Comparison of ENCODE assay signal across 11 cellular contexts in the genomic region with DNA sequence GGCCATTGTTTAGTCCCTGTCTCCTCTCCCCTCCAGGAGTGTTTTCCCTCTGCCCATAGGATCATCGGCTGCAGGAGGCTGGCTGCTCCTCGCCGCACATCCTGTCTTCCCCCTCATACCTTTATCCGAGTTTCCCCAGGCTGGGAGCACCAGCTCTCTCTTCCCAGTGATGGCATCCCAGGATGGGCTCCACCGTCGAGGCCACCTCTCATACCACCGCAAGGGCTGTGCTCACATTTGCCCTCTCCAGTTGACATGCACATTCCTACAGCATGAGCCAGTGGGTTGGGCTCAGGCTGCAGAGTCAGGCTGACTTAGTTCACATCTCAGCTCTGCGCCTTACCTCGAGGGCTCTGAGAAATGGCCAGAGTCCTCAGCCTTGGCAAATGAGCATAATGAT. TPM values are rescaled to one million over a fixed set of nuclear protein-coding genes. Genes with fewer than 3 reads are reported as not detected.
DNase-seq lines count a peak whose midpoint lies in the region; ATAC-seq and TF ChIP-seq lines count a peak whose summit lies in the region.
"Had no signal": no experiment of that assay in that cellular context is flagged by ENCODE, and none has a peak within 500 bp of the region (broad histone marks: within the 10 kb centered on the region; RNA-seq: fewer than 3 reads in every experiment).

No MANE protein-coding gene starts in this region.

- no peaks in the 10 kb centered on the region for H3K27me3 Mint-ChIP-seq in activated naive CD8-positive, alpha-beta T cell
- no peaks in the 10 kb centered on the region for H3K27me3 Mint-ChIP-seq in activated naive CD8-positive, alpha-beta T cell treated with anti-CD3 and anti-CD28 coated beads for 36 hours
- H3K27me3 Mint-ChIP-seq in neural progenitor cell (ENCODE audit: insufficient read depth, low read depth): peaks cover 6% of the 10 kb centered on the region
- H3K27me3 Mint-ChIP-seq: activated B cell treated with CpG ODN at 0.5 μM for 24 hours had no signal

- no peak overlapping the region for H3K4me3 Mint-ChIP-seq in activated naive CD8-positive, alpha-beta T cell
- H3K4me3 Mint-ChIP-seq in activated naive CD8-positive, alpha-beta T cell treated with anti-CD3 and anti-CD28 coated beads for 36 hours: no peak overlapping the region
- no peak overlapping the region for H3K4me3 Mint-ChIP-seq in neural progenitor cell
- H3K4me3 Mint-ChIP-seq: activated B cell treated with CpG ODN at 0.5 μM for 24 hours, CD14-positive monocyte had no signal

- no peak overlapping the region for H2AFZ ChIP-seq in neural progenitor cell (replicated peaks)

- H3K4me2 ChIP-seq in neural progenitor cell: no peak overlapping the region

- no peaks in the 10 kb centered on the region for H3K9me3 Mint-ChIP-seq in activated naive CD8-positive, alpha-beta T cell (ENCODE audit: low read depth)
- H3K9me3 Mint-ChIP-seq in activated naive CD8-positive, alpha-beta T cell treated with anti-CD3 and anti-CD28 coated beads for 36 hours: no peaks in the 10 kb centered on the region
- no peaks in the 10 kb centered on the region for H3K9me3 Mint-ChIP-seq in neural progenitor cell
- H3K9me3 Mint-ChIP-seq: activated B cell treated with CpG ODN at 0.5 μM for 24 hours, CD14-positive monocyte had no signal

- H3K79me2 ChIP-seq in neural progenitor cell (ENCODE audit: low read depth): no peaks in the 10 kb centered on the region

- H3K27ac Mint-ChIP-seq in activated naive CD8-positive, alpha-beta T cell: peak overlapping the region; percentile 35
- H3K27ac Mint-ChIP-seq in activated naive CD8-positive, alpha-beta T cell treated with anti-CD3 and anti-CD28 coated beads for 36 hours: no peak overlapping the region
- no peak overlapping the region for H3K27ac Mint-ChIP-seq in neural progenitor cell
- H3K27ac Mint-ChIP-seq: activated B cell treated with CpG ODN at 0.5 μM for 24 hours had no signal

- no peak overlapping the region for H3K4me3 ChIP-seq in upper lobe of right lung
- no peak overlapping the region for H3K4me3 ChIP-seq in neural progenitor cell

- TF ChIP-seq CTCF in foreskin keratinocyte (conservative IDR thresholded peaks at IDR 0.05) (peak; percentile 5), upper lobe of right lung (IDR thresholded peaks at IDR 0.05) (no peak), neural progenitor cell (IDR thresholded peaks at IDR 0.05) (no peak)

- H3F3A ChIP-seq in neural progenitor cell (ENCODE audit: low read depth): peaks cover 12% of the 10 kb centered on the region

- intact Hi-C loops in upper lobe of right lung (cut with DNase I) (no loop called here), posterior vena cava (cut with DNase I) (no loop called here)

- peaks cover 12% of the 10 kb centered on the region for H3K4me1 ChIP-seq in foreskin keratinocyte
- H3K4me1 ChIP-seq in upper lobe of right lung: peaks cover 6% of the 10 kb centered on the region
- peaks cover 8% of the 10 kb centered on the region for H3K4me1 ChIP-seq in neural progenitor cell

- H3K9me3 ChIP-seq in upper lobe of right lung (no peaks in the 10 kb centered on the region), neural progenitor cell (ENCODE audit: low read depth) (no peaks in the 10 kb centered on the region)

- no peak for DNase-seq in activated naive CD8-positive, alpha-beta T cell treated with anti-CD3 and anti-CD28 coated beads for 36 hours
- DNase-seq in SW480 (ENCODE audit: low spot score) (peak; percentile 87), foreskin keratinocyte (peak; percentile 70 to 88), upper lobe of right lung (no peak), AML-193 (lab: John Stamatoyannopoulos, UW) (no peak), neural progenitor cell (ENCODE audit: low spot score) (no peak), posterior vena cava (ENCODE audit: low spot score) (no peak)
- DNase-seq: activated B cell treated with CpG ODN at 0.5 μM for 24 hours, NCI-H774 had no signal

- ATAC-seq in foreskin keratinocyte: peak; percentile 95
- peak; percentile 45 for ATAC-seq in upper lobe of right lung

- H4K20me1 ChIP-seq in neural progenitor cell (ENCODE audit: low read depth): no peaks in the 10 kb centered on the region

- no peaks in the 10 kb centered on the region for H3K36me3 Mint-ChIP-seq in activated naive CD8-positive, alpha-beta T cell
- no peaks in the 10 kb centered on the region for H3K36me3 Mint-ChIP-seq in activated naive CD8-positive, alpha-beta T cell treated with anti-CD3 and anti-CD28 coated beads for 36 hours
- no peaks in the 10 kb centered on the region for H3K36me3 Mint-ChIP-seq in neural progenitor cell
- H3K36me3 Mint-ChIP-seq: CD14-positive monocyte had no signal

- H3K27ac ChIP-seq in foreskin keratinocyte (no peak overlapping the region), upper lobe of right lung (no peak overlapping the region), neural progenitor cell (no peak overlapping the region)

- H3K36me3 ChIP-seq in upper lobe of right lung: no peaks in the 10 kb centered on the region
- H3K36me3 ChIP-seq in neural progenitor cell: no peaks in the 10 kb centered on the region

- no peak overlapping the region for H3K9ac ChIP-seq in neural progenitor cell

- peaks cover 48% of the 10 kb centered on the region for H3K4me1 Mint-ChIP-seq in activated naive CD8-positive, alpha-beta T cell (ENCODE audit: low read depth)
- H3K4me1 Mint-ChIP-seq in activated naive CD8-positive, alpha-beta T cell treated with anti-CD3 and anti-CD28 coated beads for 36 hours: peaks cover 41% of the 10 kb centered on the region
- H3K4me1 Mint-ChIP-seq in neural progenitor cell: peaks cover 39% of the 10 kb centered on the region

- H3K27me3 ChIP-seq in foreskin keratinocyte (no peaks in the 10 kb centered on the region), upper lobe of right lung (no peaks in the 10 kb centered on the region), neural progenitor cell (no peaks in the 10 kb centered on the region)

RNA-seq across cellular contexts. Expression of gene HKDC1, which starts 12.1 kb away (rescaled TPM):
- total RNA-seq in activated naive CD8-positive, alpha-beta T cell treated with anti-CD3 and anti-CD28 coated beads for 36 hours: under 1 TPM in 1 of 2 experiments, not detected in 1; 0.28 TPM
- 0.48 and 0.71 TPM in 2 replicates for total RNA-seq in foreskin keratinocyte
- 0.50 and 0.91 TPM in 2 replicates for polyA plus RNA-seq in foreskin keratinocyte
- total RNA-seq in upper lobe of right lung: 9.6 TPM
- 0.30 TPM in 1 of 2 replicates, not detected in the other for total RNA-seq in neural progenitor cell (ENCODE audit: low replicate concordance)
- under 1 TPM; 0.05 to 0.09 TPM for total RNA-seq in posterior vena cava
- total RNA-seq: activated B cell treated with CpG ODN at 0.5 μM for 24 hours had no signal
- polyA plus RNA-seq: CD14-positive monocyte had no signal

RNA-seq across cellular contexts. Expression of gene HK1, which starts 46.0 kb away (rescaled TPM):
- 100 to 1,000 TPM; 236 to 244 TPM for total RNA-seq in activated naive CD8-positive, alpha-beta T cell treated with anti-CD3 and anti-CD28 coated beads for 36 hours
- 73.2 and 109 TPM in 2 replicates for total RNA-seq in foreskin keratinocyte
- 57.8 and 79.6 TPM in 2 replicates for polyA plus RNA-seq in foreskin keratinocyte
- 84.0 TPM for total RNA-seq in upper lobe of right lung
- total RNA-seq in neural progenitor cell (ENCODE audit: low replicate concordance): 30.1 and 45.8 TPM in 2 replicates
- total RNA-seq in posterior vena cava: 100 to 1,000 TPM in 1 of 2 donors, 10 to 100 TPM in 1; 75.6 to 103 TPM

RNA-seq across cellular contexts. Expression of gene SUPV3L1, which starts 52.2 kb away (rescaled TPM):
- total RNA-seq in activated naive CD8-positive, alpha-beta T cell treated with anti-CD3 and anti-CD28 coated beads for 36 hours: 10 to 100 TPM; 55.6 to 56.6 TPM
- total RNA-seq in foreskin keratinocyte (31.6 and 35.6 TPM in 2 replicates), upper lobe of right lung (21.0 TPM), neural progenitor cell (ENCODE audit: low replicate concordance) (31.9 and 32.2 TPM in 2 replicates), posterior vena cava (10 to 100 TPM; 16.0 to 18.6 TPM)
- 31.4 and 36.2 TPM in 2 replicates for polyA plus RNA-seq in foreskin keratinocyte

Comparison
In these comparisons a context has a peak if more than half of its experiments do, and no peak if none do; other contexts are left out.
1. DNase-seq: peak in SW480 (single experiment) and foreskin keratinocyte (2 of 2); none in activated naive CD8-positive, alpha-beta T cell treated with anti-CD3 and anti-CD28 coated beads for 36 hours (single experiment), upper lobe of right lung (single experiment), AML-193 (0 of 2), neural progenitor cell (single experiment) and posterior vena cava (single experiment).